ENCODE assay signal across 14 cellular contexts in genomic region chr19:43290568-43291359, GRCh38. TPM values are rescaled to one million over a fixed set of nuclear protein-coding genes. Genes with fewer than 3 reads are reported as not detected.
DNase-seq lines count a peak whose midpoint lies in the region; ATAC-seq lines count a peak whose summit lies in the region.
"Had no signal": no experiment of that assay in that cellular context is flagged by ENCODE, and none has a peak within 500 bp of the region (broad histone marks: within the 10 kb centered on the region; RNA-seq: fewer than 3 reads in every experiment).

No MANE protein-coding gene starts in this region.

- H3K36me3 Mint-ChIP-seq in activated T-helper 2 cell treated with anti-CD3 and anti-CD28 coated beads, Interferon-gamma antibody, Interleukin-2, Interleukin-4, amounts not matched to agents 10 μg/mL and 5 μg/mL and 100 μg/mL, durations not matched to agents 14 hours and 24 hours and 36 hours (ENCODE audit: low read depth): peaks cover 3% of the 10 kb centered on the region

- no peaks in the 10 kb centered on the region for H3K4me1 Mint-ChIP-seq in activated T-helper 2 cell treated with anti-CD3 and anti-CD28 coated beads, Interferon-gamma antibody, Interleukin-2, Interleukin-4, amounts not matched to agents 10 μg/mL and 5 μg/mL and 100 μg/mL, durations not matched to agents 14 hours and 24 hours and 36 hours (ENCODE audit: low read depth)

- H3K9me3 Mint-ChIP-seq in activated T-helper 2 cell treated with anti-CD3 and anti-CD28 coated beads, Interferon-gamma antibody, Interleukin-2, Interleukin-4, amounts not matched to agents 10 μg/mL and 5 μg/mL and 100 μg/mL, durations not matched to agents 14 hours and 24 hours and 36 hours: peaks cover 55% of the 10 kb centered on the region

- no peaks in the 10 kb centered on the region for H3K27me3 Mint-ChIP-seq in activated T-helper 2 cell treated with anti-CD3 and anti-CD28 coated beads, Interferon-gamma antibody, Interleukin-2, Interleukin-4, amounts not matched to agents 10 μg/mL and 5 μg/mL and 100 μg/mL, durations not matched to agents 14 hours and 24 hours and 36 hours (ENCODE audit: low read depth)

- ATAC-seq in GM21381 (IDR thresholded peaks at IDR 0.05; ENCODE audit: unreplicated experiment): no peak
- ATAC-seq: mucosa of descending colon had no signal

- peak; percentile 20 for DNase-seq in activated naive CD4-positive, alpha-beta T cell treated with anti-CD3 and anti-CD28 coated beads, Interleukin-2, amount 50 U/mL, for 16 hours
- DNase-seq in activated naive CD4-positive, alpha-beta T cell (lab: John Stamatoyannopoulos, UW): no peak
- DNase-seq in NCI-H69 (lab: John Stamatoyannopoulos, UW): peak; percentile 17
- DNase-seq in fibroblast of peridontal ligament (ENCODE audit: extremely low read depth): peak; percentile 14
- DNase-seq in stimulated activated CD4-positive, alpha-beta T cell treated with anti-CD3 and anti-CD28 coated beads, Interleukin-4, amount 100 ng/mL, for 48 hours (ENCODE audit: low read depth in 2 of 2): peak; percentile 4 to 6
- DNase-seq in activated T-helper 2 cell treated with anti-CD3 and anti-CD28 coated beads, Interferon-gamma antibody, Interleukin-2, Interleukin-4, amounts not matched to agents 10 μg/mL and 5 μg/mL and 100 μg/mL, durations not matched to agents 14 hours and 24 hours and 36 hours (ENCODE audit: low spot score): no peak
- no peak for DNase-seq in T-helper 9 cell
- DNase-seq: DMS 273 treated with DMSO at 0.1 percent for 48 hours, SJCRH30 had no signal

- intact Hi-C loops in activated T-helper 2 cell treated with anti-CD3 and anti-CD28 coated beads, Interferon-gamma antibody, Interleukin-2, Interleukin-4, amounts not matched to agents 10 μg/mL and 5 μg/mL and 100 μg/mL, durations not matched to agents 14 hours and 24 hours and 36 hours (cut with micrococcal nuclease): no loop called here

- H3K4me3 Mint-ChIP-seq in activated T-helper 2 cell treated with anti-CD3 and anti-CD28 coated beads, Interferon-gamma antibody, Interleukin-2, Interleukin-4, amounts not matched to agents 10 μg/mL and 5 μg/mL and 100 μg/mL, durations not matched to agents 14 hours and 24 hours and 36 hours (ENCODE audit: low read depth): no peak overlapping the region

- H3K27ac Mint-ChIP-seq in activated T-helper 2 cell treated with anti-CD3 and anti-CD28 coated beads, Interferon-gamma antibody, Interleukin-2, Interleukin-4, amounts not matched to agents 10 μg/mL and 5 μg/mL and 100 μg/mL, durations not matched to agents 14 hours and 24 hours and 36 hours: no peak overlapping the region

RNA-seq across cellular contexts. Expression of gene PSG9, which starts 21.4 kb away (rescaled TPM):
- total RNA-seq in activated T-helper 2 cell treated with anti-CD3 and anti-CD28 coated beads, Interferon-gamma antibody, Interleukin-2, Interleukin-4, amounts not matched to agents 10 μg/mL and 5 μg/mL and 100 μg/mL, durations not matched to agents 14 hours and 24 hours and 36 hours: not detected in 2 replicates
- total RNA-seq: frontal cortex, mucosa of descending colon, posterior vena cava, SJCRH30, tibial nerve had no signal

Comparison
In these comparisons a context has a peak if more than half of its experiments do, and no peak if none do; other contexts are left out.
1. DNase-seq: peak in activated naive CD4-positive, alpha-beta T cell treated with anti-CD3 and anti-CD28 coated beads, Interleukin-2, amount 50 U/mL, for 16 hours (single experiment), NCI-H69 (single experiment), fibroblast of peridontal ligament (single experiment) and stimulated activated CD4-positive, alpha-beta T cell treated with anti-CD3 and anti-CD28 coated beads, Interleukin-4, amount 100 ng/mL, for 48 hours (2 of 2); none in activated naive CD4-positive, alpha-beta T cell (0 of 4), activated T-helper 2 cell treated with anti-CD3 and anti-CD28 coated beads, Interferon-gamma antibody, Interleukin-2, Interleukin-4, amounts not matched to agents 10 μg/mL and 5 μg/mL and 100 μg/mL, durations not matched to agents 14 hours and 24 hours and 36 hours (single experiment) and T-helper 9 cell (single experiment).